24 cellular contexts compared by ENCODE assay signal in the genomic region with DNA sequence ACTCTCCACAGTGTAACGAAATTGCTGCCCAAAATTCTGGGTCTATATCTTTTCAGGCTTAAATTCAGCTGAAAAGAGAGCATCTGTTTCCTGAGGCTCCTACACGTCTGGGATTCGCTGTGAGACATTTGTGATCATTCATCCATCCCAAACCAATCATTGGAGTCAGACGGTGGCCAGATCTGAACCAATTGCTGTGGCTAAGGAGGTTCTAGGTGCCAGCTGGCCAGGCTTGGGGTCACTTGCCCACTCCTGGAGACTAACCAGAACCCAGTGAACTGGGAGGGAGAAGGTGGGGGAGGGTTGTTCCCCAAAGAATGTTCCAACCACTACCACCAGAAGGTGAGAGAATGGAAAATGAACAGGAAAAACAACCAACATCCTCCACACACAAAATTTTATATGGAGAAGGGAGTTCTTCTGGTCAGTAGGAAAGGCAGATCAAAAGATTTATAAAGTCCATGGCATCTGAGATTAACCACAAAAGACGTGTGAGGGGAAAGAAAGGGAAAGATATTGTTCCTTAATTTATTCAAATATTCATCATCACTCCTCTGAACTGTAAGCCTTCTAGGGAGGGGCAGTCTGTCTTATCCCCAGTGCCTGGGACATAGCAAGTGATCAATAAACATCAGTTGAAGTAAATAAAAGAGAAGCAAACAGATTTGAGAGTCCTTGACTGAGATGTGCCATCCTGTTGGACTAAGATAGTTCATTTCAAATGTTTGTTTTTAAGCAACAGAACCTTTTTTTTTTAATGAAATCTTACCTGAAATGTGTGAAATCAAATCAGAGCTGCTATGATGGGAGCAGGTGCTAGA. TPM values are rescaled to one million over a fixed set of nuclear protein-coding genes. Genes with fewer than 3 reads are reported as not detected.
DNase-seq lines count a peak whose midpoint lies in the region; ATAC-seq, FAIRE-seq and TF ChIP-seq lines count a peak whose summit lies in the region.
"Had no signal": no experiment of that assay in that cellular context is flagged by ENCODE, and none has a peak within 500 bp of the region (broad histone marks: within the 10 kb centered on the region; RNA-seq: fewer than 3 reads in every experiment).

No MANE protein-coding gene starts in this region.

- no peaks in the 10 kb centered on the region for H3K36me3 ChIP-seq in GM23248 (ENCODE audit: low read depth)
- H3K36me3 ChIP-seq in HepG2 (replicated peaks in 1 of 2; ENCODE audit: control insufficient read depth in 1 of 2, insufficient read depth in 2 of 2, low read length in 2 of 2) = no peaks in the 10 kb centered on the region; a peak in 1 of 5 replicates
- H3K36me3 ChIP-seq: adrenal gland, HAP-1, right atrium auricular region, suprapubic skin had no signal

- no peak for FAIRE-seq in HepG2 (lab: Jason Lieb, UNC)
- FAIRE-seq: bronchial epithelial cell had no signal

- H3K4me2 ChIP-seq in GM23248 (ENCODE audit: unreplicated experiment) = peak overlapping the region; percentile 56
- H3K4me2 ChIP-seq in HepG2 (ENCODE audit: low read depth, low read length) = peak overlapping the region; percentile 84

- no peaks in the 10 kb centered on the region for H3K9me3 Mint-ChIP-seq in stimulated activated effector memory CD8-positive, alpha-beta T cell treated with anti-CD3 and anti-CD28 coated beads, Interleukin-12 subunit alpha, Interleukin-12 subunit beta, amount 100 ng/mL, for 72 hours
- H3K9me3 Mint-ChIP-seq: activated T-cell treated with anti-CD3 and anti-CD28 coated beads, Interleukin-2, amount 50 U/mL, for 24 hours; naive B cell; T-helper 1 cell treated with Interleukin-12 subunit alpha and Interleukin-12 subunit beta and Interleukin-4 antibody, amounts not matched to agents 30 μg/mL and 1 μg/mL, for 36 hours had no signal

- peaks cover 4% of the 10 kb centered on the region; the same call in 1 of the 2 replicates for H3K4me1 ChIP-seq in GM23248 (ENCODE audit: insufficient read depth)
- H3K4me1 ChIP-seq in HepG2 (ENCODE audit: insufficient read depth, low read length) = peaks cover 66% of the 10 kb centered on the region

- H3K9me3 ChIP-seq in GM23248 (ENCODE audit: low read depth) (no peaks in the 10 kb centered on the region), HepG2 (ENCODE audit: low read length) (no peaks in the 10 kb centered on the region)
- H3K9me3 ChIP-seq: adrenal gland, HAP-1, right atrium auricular region, suprapubic skin had no signal

- no peaks in the 10 kb centered on the region for H3K36me3 Mint-ChIP-seq in stimulated activated effector memory CD8-positive, alpha-beta T cell treated with anti-CD3 and anti-CD28 coated beads, Interleukin-12 subunit alpha, Interleukin-12 subunit beta, amount 100 ng/mL, for 72 hours
- H3K36me3 Mint-ChIP-seq: naive B cell had no signal

- H3K9ac ChIP-seq in GM23248 (no peak overlapping the region), HepG2 (ENCODE audit: insufficient read depth, low read depth, low read length) (peak overlapping the region; percentile 52; the same call in 1 of the 2 replicates)

- no peaks in the 10 kb centered on the region for H3K9me2 ChIP-seq in GM23248 (ENCODE audit: insufficient read depth)

- H3K27me3 ChIP-seq in GM23248 (replicated peaks; ENCODE audit: insufficient read depth) (no peaks in the 10 kb centered on the region), HepG2 (ENCODE audit: control insufficient read depth in 1 of 2, insufficient read depth in 2 of 2, low read length in 2 of 2) (no peaks in the 10 kb centered on the region; a peak in 1 of 5 replicates)
- H3K27me3 ChIP-seq: right atrium auricular region, suprapubic skin had no signal

- DNase-seq in GM23248 = no peak
- peak; percentile 39 for DNase-seq in NCI-H69 (lab: John Stamatoyannopoulos, UW)
- no peak for DNase-seq in HepG2 (ENCODE audit: low spot score)
- no peak for DNase-seq in stimulated activated effector memory CD8-positive, alpha-beta T cell treated with anti-CD3 and anti-CD28 coated beads, Interleukin-12 subunit alpha, Interleukin-12 subunit beta, amount 100 ng/mL, for 72 hours (ENCODE audit: low spot score in 2 of 2)
- DNase-seq in NCI-H2196 (lab: John Stamatoyannopoulos, UW; ENCODE audit: unreplicated experiment) = no peak
- DNase-seq in DMS114 treated with DMSO at 0.1 percent for 48 hours (lab: John Stamatoyannopoulos, UW; ENCODE audit: unreplicated experiment) = no peak
- DNase-seq: activated CD4-positive, alpha-beta T cell treated with anti-CD3 and anti-CD28 coated beads for 36 hours; activated CD8-positive, alpha-beta memory T cell treated with anti-CD3 and anti-CD28 coated beads for 24 hours; activated naive CD4-positive, alpha-beta T cell; activated T-cell treated with anti-CD3 and anti-CD28 coated beads, Interleukin-2, amount 50 U/mL, for 24 hours; adrenal gland; naive B cell; NCI-H187; NCI-H226; SIG-M5 had no signal

- H3K79me2 ChIP-seq in GM23248 (ENCODE audit: insufficient read depth) (peaks cover 1% of the 10 kb centered on the region), HepG2 (ENCODE audit: insufficient read depth, low read length) (peaks cover 23% of the 10 kb centered on the region)

- no peak for TF ChIP-seq EP300 in HepG2 (IDR thresholded peaks at IDR 0.05; ENCODE audit: low read depth in 2 of 2, low read length in 2 of 2)
- no peak for TF ChIP-seq EP300 in HepG2 (CRISPR knock-in tag; IDR thresholded peaks at IDR 0.05; ENCODE audit: borderline replicate concordance)

- POLR2A ChIA-PET in HepG2 (lab: Yijun Ruan, JAX) = interaction anchor here (0.7 to 11.6 kb wide), 8 partner anchors 11 to 82 kb away, joined by 3 to 342 read pairs (median 6); partner anchors contain the start of genes INO80B, MRPL53 and WBP1

- 14 to 15% methylated on average over 5 of the region's 5 CpGs for WGBS in GM23248 (ENCODE audit: low coverage in 1 of 2, low lambda C conversion rate in 2 of 2, missing lambda C conversion rate in 2 of 2), 2 experiments
- 1% methylated on average over 5 of the region's 5 CpGs for WGBS in HepG2 (ENCODE audit: low lambda C conversion rate)

- peaks cover 18% of the 10 kb centered on the region for H3K4me1 Mint-ChIP-seq in stimulated activated effector memory CD8-positive, alpha-beta T cell treated with anti-CD3 and anti-CD28 coated beads, Interleukin-12 subunit alpha, Interleukin-12 subunit beta, amount 100 ng/mL, for 72 hours

- no peak for TF ChIP-seq CTCF in HepG2 (CRISPR knock-in tag; IDR thresholded peaks at IDR 0.05)

- no peak overlapping the region for H3K4me3 Mint-ChIP-seq in stimulated activated effector memory CD8-positive, alpha-beta T cell treated with anti-CD3 and anti-CD28 coated beads, Interleukin-12 subunit alpha, Interleukin-12 subunit beta, amount 100 ng/mL, for 72 hours
- H3K4me3 Mint-ChIP-seq: activated CD4-positive, alpha-beta T cell treated with anti-CD3 and anti-CD28 coated beads for 36 hours; activated T-cell treated with anti-CD3 and anti-CD28 coated beads, Interleukin-2, amount 50 U/mL, for 24 hours; B cell; T-helper 1 cell treated with Interleukin-12 subunit alpha and Interleukin-12 subunit beta and Interleukin-4 antibody, amounts not matched to agents 30 μg/mL and 1 μg/mL, for 36 hours had no signal

- no peak for TF ChIP-seq RAD21 in HepG2 (CRISPR knock-in tag; IDR thresholded peaks at IDR 0.05)

- H3K27ac ChIP-seq in GM23248 (no peak overlapping the region), HepG2 (ENCODE audit: extremely low read length, insufficient read depth, low read length) (peak overlapping the region; percentile 63)
- H3K27ac ChIP-seq: adrenal gland, coronary artery, right atrium auricular region, suprapubic skin had no signal

- ATAC-seq in HepG2 (no peak), GM19397 (IDR thresholded peaks at IDR 0.05; ENCODE audit: unreplicated experiment) (no peak)
- ATAC-seq in stimulated activated effector memory CD8-positive, alpha-beta T cell treated with anti-CD3 and anti-CD28 coated beads, Interleukin-12 subunit alpha, Interleukin-12 subunit beta, amount 100 ng/mL, for 72 hours = no peak
- ATAC-seq: activated CD4-positive, alpha-beta T cell treated with anti-CD3 and anti-CD28 coated beads for 36 hours; Panc1 had no signal

- intact Hi-C loops in HepG2 (cut with micrococcal nuclease; ENCODE audit: unreplicated experiment) = no loop called here

- no peak for TF ChIP-seq POLR2A in HepG2 (IDR thresholded peaks at IDR 0.05; ENCODE audit: insufficient read depth in 1 of 2, low read depth in 2 of 2, low read length in 2 of 2)

- no TSS peak for BruUV-seq in HepG2 (replicated peaks; lab: Mats Ljungman, UMichigan)

- H2AFZ ChIP-seq in GM23248 = peak overlapping the region; percentile 16; the same call in 1 of the 2 replicates
- no peak overlapping the region for H2AFZ ChIP-seq in HepG2 (ENCODE audit: low read length)

- H3F3A ChIP-seq in GM23248 (ENCODE audit: insufficient read depth) = 0 out of 2 replicates have a peak, but pooled peaks cover 4% of the 10 kb centered on the region

- peak overlapping the region; percentile 18 for H3K27ac Mint-ChIP-seq in stimulated activated effector memory CD8-positive, alpha-beta T cell treated with anti-CD3 and anti-CD28 coated beads, Interleukin-12 subunit alpha, Interleukin-12 subunit beta, amount 100 ng/mL, for 72 hours
- H3K27ac Mint-ChIP-seq: activated CD4-positive, alpha-beta T cell treated with anti-CD3 and anti-CD28 coated beads for 36 hours; activated T-cell treated with anti-CD3 and anti-CD28 coated beads, Interleukin-2, amount 50 U/mL, for 24 hours; B cell; T-helper 1 cell treated with Interleukin-12 subunit alpha and Interleukin-12 subunit beta and Interleukin-4 antibody, amounts not matched to agents 30 μg/mL and 1 μg/mL, for 36 hours had no signal

- no peak overlapping the region for H3K4me3 ChIP-seq in GM23248
- peak overlapping the region in 2 of 3 experiments; percentile 26 to 59; a peak in 3 of 6 replicates for H3K4me3 ChIP-seq in HepG2 (replicated peaks in 1 of 3; ENCODE audit: insufficient read depth in 1 of 3, low read depth in 2 of 3, low read length in 3 of 3)
- H3K4me3 ChIP-seq: adrenal gland, coronary artery, HAP-1, right atrium auricular region, suprapubic skin had no signal

- in situ Hi-C loops in GM23248 (cut with MboI) (no loop called here), HepG2 (cut with HindIII; ENCODE audit: extremely low pct_ligation_motif_present, low pct_unique_long_range_greater_than_20kb) (no loop called here)

- H4K20me1 ChIP-seq in GM23248 (ENCODE audit: insufficient read depth) = no peaks in the 10 kb centered on the region
- H4K20me1 ChIP-seq in HepG2 (ENCODE audit: insufficient read depth, low read length) = peaks cover 6% of the 10 kb centered on the region; the same call in 1 of the 2 replicates

- CTCF ChIA-PET in HepG2 (lab: Yijun Ruan, JAX; ENCODE audit: low intra/inter-chr PET ratio, low total read pairs) = no interaction called here

RNA-seq across cellular contexts. Expression of gene RTKN, which starts 3.0 kb away (rescaled TPM):
- total RNA-seq in GM23248 (2014; rRNA removed; shearing (Covaris generic)) = 13.5 and 17.5 TPM in 2 replicates
- polyA plus RNA-seq in GM23248 (2016; fragmentation: Nextera tagmentation; extraction: Ambion mirVana) (13.0 and 14.5 TPM in 2 replicates), HepG2 (2011; rRNA removed) (166 and 187 TPM in 2 replicates)
- 107 and 159 TPM in 2 replicates for total RNA-seq in HepG2 (2016; rRNA removed; fragmentation: Illumina TruSeq; extraction: Trizol)
- 32.3 and 32.8 TPM in 2 replicates for total RNA-seq in HepG2 (2016; cell fraction: cytosol; rRNA removed; fragmentation: Illumina TruSeq; extraction: Trizol; ENCODE audit: low read depth)
- total RNA-seq in HepG2 (2016; cell fraction: insoluble cytoplasmic fraction; rRNA removed; fragmentation: Illumina TruSeq; extraction: Trizol) = 92.8 and 167 TPM in 2 replicates
- total RNA-seq in HepG2 (2016; cell fraction: membrane; rRNA removed; fragmentation: Illumina TruSeq; extraction: Trizol) = 71.3 and 83.2 TPM in 2 replicates
- 134 and 147 TPM in 2 replicates for total RNA-seq in HepG2 (2016; cell fraction: nucleus; rRNA removed; fragmentation: Illumina TruSeq; extraction: Trizol)
- 105 and 146 TPM in 2 replicates for polyA plus RNA-seq in HepG2 (2011; cell fraction: cytosol; rRNA removed)
- 693 and 745 TPM in 2 replicates for polyA plus RNA-seq in HepG2 (2011; cell fraction: nucleus; rRNA removed)
- polyA plus RNA-seq in HepG2 (2012) = 111 and 123 TPM in 2 replicates
- 19.8 and 20.3 TPM in 2 replicates for polyA plus RNA-seq in HepG2 (2016; cell fraction: cytosol; fragmentation: Illumina TruSeq; extraction: Trizol; ENCODE audit: low read depth)
- polyA plus RNA-seq in HepG2 (2016; cell fraction: insoluble cytoplasmic fraction; fragmentation: Illumina TruSeq; extraction: Trizol; ENCODE audit: low read depth) = 106 and 117 TPM in 2 replicates
- 48.0 and 54.9 TPM in 2 replicates for polyA plus RNA-seq in HepG2 (2016; cell fraction: membrane; fragmentation: Illumina TruSeq; extraction: Trizol; ENCODE audit: low read depth)
- 311 and 321 TPM in 2 replicates for polyA plus RNA-seq in HepG2 (2016; cell fraction: nucleus; fragmentation: Illumina TruSeq; extraction: Trizol; ENCODE audit: insufficient read depth, low read depth)
- 14.0 and 202 TPM in 2 replicates for polyA minus RNA-seq in HepG2 (2011; rRNA and poly(A)+ RNA removed; ENCODE audit: low replicate concordance)
- 51.2 and 66.4 TPM in 2 replicates for polyA minus RNA-seq in HepG2 (2011; cell fraction: cytosol; rRNA and poly(A)+ RNA removed)
- polyA minus RNA-seq in HepG2 (2011; cell fraction: nucleus; rRNA and poly(A)+ RNA removed) = 211 and 223 TPM in 2 replicates

RNA-seq across cellular contexts. Expression of gene INO80B, which starts 10.2 kb away (rescaled TPM):
- 10.9 and 32.5 TPM in 2 replicates for total RNA-seq in GM23248 (2014; rRNA removed; shearing (Covaris generic))
- polyA plus RNA-seq in GM23248 (2016; fragmentation: Nextera tagmentation; extraction: Ambion mirVana) (3.8 and 4.9 TPM in 2 replicates), HepG2 (2011; rRNA removed) (6.2 and 7.9 TPM in 2 replicates)
- 10.0 and 14.5 TPM in 2 replicates for total RNA-seq in HepG2 (2016; rRNA removed; fragmentation: Illumina TruSeq; extraction: Trizol)
- 5.0 and 7.0 TPM in 2 replicates for total RNA-seq in HepG2 (2016; cell fraction: cytosol; rRNA removed; fragmentation: Illumina TruSeq; extraction: Trizol; ENCODE audit: low read depth)
- total RNA-seq in HepG2 (2016; cell fraction: insoluble cytoplasmic fraction; rRNA removed; fragmentation: Illumina TruSeq; extraction: Trizol) = 8.7 and 16.5 TPM in 2 replicates
- 9.3 and 10.1 TPM in 2 replicates for total RNA-seq in HepG2 (2016; cell fraction: membrane; rRNA removed; fragmentation: Illumina TruSeq; extraction: Trizol)
- 12.6 and 17.1 TPM in 2 replicates for total RNA-seq in HepG2 (2016; cell fraction: nucleus; rRNA removed; fragmentation: Illumina TruSeq; extraction: Trizol)
- polyA plus RNA-seq in HepG2 (2011; cell fraction: cytosol; rRNA removed) = 4.5 and 4.9 TPM in 2 replicates
- polyA plus RNA-seq in HepG2 (2011; cell fraction: nucleus; rRNA removed) = 63.6 and 70.4 TPM in 2 replicates
- polyA plus RNA-seq in HepG2 (2012) = 13.1 and 14.4 TPM in 2 replicates
- polyA plus RNA-seq in HepG2 (2016; cell fraction: cytosol; fragmentation: Illumina TruSeq; extraction: Trizol; ENCODE audit: low read depth) = 4.5 and 5.4 TPM in 2 replicates
- 15.4 and 15.7 TPM in 2 replicates for polyA plus RNA-seq in HepG2 (2016; cell fraction: insoluble cytoplasmic fraction; fragmentation: Illumina TruSeq; extraction: Trizol; ENCODE audit: low read depth)
- 10.1 and 13.1 TPM in 2 replicates for polyA plus RNA-seq in HepG2 (2016; cell fraction: membrane; fragmentation: Illumina TruSeq; extraction: Trizol; ENCODE audit: low read depth)
- polyA plus RNA-seq in HepG2 (2016; cell fraction: nucleus; fragmentation: Illumina TruSeq; extraction: Trizol; ENCODE audit: insufficient read depth, low read depth) = 30.3 and 40.1 TPM in 2 replicates
- 2.5 and 7.3 TPM in 2 replicates for polyA minus RNA-seq in HepG2 (2011; rRNA and poly(A)+ RNA removed; ENCODE audit: low replicate concordance)
- polyA minus RNA-seq in HepG2 (2011; cell fraction: cytosol; rRNA and poly(A)+ RNA removed) = 1.3 TPM in 1 of 2 replicates, not detected in the other
- polyA minus RNA-seq in HepG2 (2011; cell fraction: nucleus; rRNA and poly(A)+ RNA removed) = 14.5 and 22.5 TPM in 2 replicates

RNA-seq across cellular contexts. Expression of gene WBP1, which starts 13.5 kb away (rescaled TPM):
- 37.9 and 58.7 TPM in 2 replicates for total RNA-seq in GM23248 (2014; rRNA removed; shearing (Covaris generic))
- polyA plus RNA-seq in GM23248 (2016; fragmentation: Nextera tagmentation; extraction: Ambion mirVana) (42.4 and 47.1 TPM in 2 replicates), HepG2 (2011; rRNA removed) (85.7 and 107 TPM in 2 replicates)
- 26.5 and 38.8 TPM in 2 replicates for total RNA-seq in HepG2 (2016; rRNA removed; fragmentation: Illumina TruSeq; extraction: Trizol)
- 50.0 and 58.3 TPM in 2 replicates for total RNA-seq in HepG2 (2016; cell fraction: cytosol; rRNA removed; fragmentation: Illumina TruSeq; extraction: Trizol; ENCODE audit: low read depth)
- total RNA-seq in HepG2 (2016; cell fraction: insoluble cytoplasmic fraction; rRNA removed; fragmentation: Illumina TruSeq; extraction: Trizol) = 27.8 and 36.5 TPM in 2 replicates
- 61.3 and 76.9 TPM in 2 replicates for total RNA-seq in HepG2 (2016; cell fraction: membrane; rRNA removed; fragmentation: Illumina TruSeq; extraction: Trizol)
- total RNA-seq in HepG2 (2016; cell fraction: nucleus; rRNA removed; fragmentation: Illumina TruSeq; extraction: Trizol) = 25.9 and 29.1 TPM in 2 replicates
- 77.8 and 109 TPM in 2 replicates for polyA plus RNA-seq in HepG2 (2011; cell fraction: cytosol; rRNA removed)
- 406 and 434 TPM in 2 replicates for polyA plus RNA-seq in HepG2 (2011; cell fraction: nucleus; rRNA removed)
- 45.0 and 50.3 TPM in 2 replicates for polyA plus RNA-seq in HepG2 (2012)
- polyA plus RNA-seq in HepG2 (2016; cell fraction: cytosol; fragmentation: Illumina TruSeq; extraction: Trizol; ENCODE audit: low read depth) = 82.9 and 90.6 TPM in 2 replicates
- 41.4 and 46.0 TPM in 2 replicates for polyA plus RNA-seq in HepG2 (2016; cell fraction: insoluble cytoplasmic fraction; fragmentation: Illumina TruSeq; extraction: Trizol; ENCODE audit: low read depth)
- polyA plus RNA-seq in HepG2 (2016; cell fraction: membrane; fragmentation: Illumina TruSeq; extraction: Trizol; ENCODE audit: low read depth) = 87.2 and 99.7 TPM in 2 replicates
- 71.0 and 71.7 TPM in 2 replicates for polyA plus RNA-seq in HepG2 (2016; cell fraction: nucleus; fragmentation: Illumina TruSeq; extraction: Trizol; ENCODE audit: insufficient read depth, low read depth)
- 54.1 and 96.5 TPM in 2 replicates for polyA minus RNA-seq in HepG2 (2011; rRNA and poly(A)+ RNA removed; ENCODE audit: low replicate concordance)
- 9.6 and 9.8 TPM in 2 replicates for polyA minus RNA-seq in HepG2 (2011; cell fraction: cytosol; rRNA and poly(A)+ RNA removed)
- 29.4 and 41.2 TPM in 2 replicates for polyA minus RNA-seq in HepG2 (2011; cell fraction: nucleus; rRNA and poly(A)+ RNA removed)

RNA-seq across cellular contexts. Expression of gene MOGS, which starts 20.5 kb away (rescaled TPM):
- total RNA-seq in GM23248 (2014; rRNA removed; shearing (Covaris generic)) = 55.7 and 58.6 TPM in 2 replicates
- polyA plus RNA-seq in GM23248 (2016; fragmentation: Nextera tagmentation; extraction: Ambion mirVana) (14.5 and 16.8 TPM in 2 replicates), HepG2 (2011; rRNA removed) (117 and 124 TPM in 2 replicates)
- 30.1 and 95.2 TPM in 2 replicates for total RNA-seq in HepG2 (2016; rRNA removed; fragmentation: Illumina TruSeq; extraction: Trizol)
- total RNA-seq in HepG2 (2016; cell fraction: cytosol; rRNA removed; fragmentation: Illumina TruSeq; extraction: Trizol; ENCODE audit: low read depth) = 8.8 and 11.5 TPM in 2 replicates
- 26.3 and 96.7 TPM in 2 replicates for total RNA-seq in HepG2 (2016; cell fraction: insoluble cytoplasmic fraction; rRNA removed; fragmentation: Illumina TruSeq; extraction: Trizol)
- total RNA-seq in HepG2 (2016; cell fraction: membrane; rRNA removed; fragmentation: Illumina TruSeq; extraction: Trizol) = 21.6 and 24.7 TPM in 2 replicates
- 74.9 and 89.3 TPM in 2 replicates for total RNA-seq in HepG2 (2016; cell fraction: nucleus; rRNA removed; fragmentation: Illumina TruSeq; extraction: Trizol)
- 82.7 and 107 TPM in 2 replicates for polyA plus RNA-seq in HepG2 (2011; cell fraction: cytosol; rRNA removed)
- polyA plus RNA-seq in HepG2 (2011; cell fraction: nucleus; rRNA removed) = 164 and 187 TPM in 2 replicates
- 66.6 and 78.0 TPM in 2 replicates for polyA plus RNA-seq in HepG2 (2012)
- polyA plus RNA-seq in HepG2 (2016; cell fraction: cytosol; fragmentation: Illumina TruSeq; extraction: Trizol; ENCODE audit: low read depth) = 7.9 TPM in 2 replicates
- 21.4 and 26.1 TPM in 2 replicates for polyA plus RNA-seq in HepG2 (2016; cell fraction: insoluble cytoplasmic fraction; fragmentation: Illumina TruSeq; extraction: Trizol; ENCODE audit: low read depth)
- polyA plus RNA-seq in HepG2 (2016; cell fraction: membrane; fragmentation: Illumina TruSeq; extraction: Trizol; ENCODE audit: low read depth) = 12.9 and 13.0 TPM in 2 replicates
- polyA plus RNA-seq in HepG2 (2016; cell fraction: nucleus; fragmentation: Illumina TruSeq; extraction: Trizol; ENCODE audit: insufficient read depth, low read depth) = 132 and 137 TPM in 2 replicates
- polyA minus RNA-seq in HepG2 (2011; rRNA and poly(A)+ RNA removed; ENCODE audit: low replicate concordance) = 89.6 and 182 TPM in 2 replicates
- 63.1 and 75.1 TPM in 2 replicates for polyA minus RNA-seq in HepG2 (2011; cell fraction: cytosol; rRNA and poly(A)+ RNA removed)
- polyA minus RNA-seq in HepG2 (2011; cell fraction: nucleus; rRNA and poly(A)+ RNA removed) = 28.6 and 30.3 TPM in 2 replicates

RNA-seq across cellular contexts. Expression of gene WDR54, which starts 23.2 kb away (rescaled TPM):
- 33.4 and 45.0 TPM in 2 replicates for total RNA-seq in GM23248 (2014; rRNA removed; shearing (Covaris generic))
- 50.8 and 53.3 TPM in 2 replicates for polyA plus RNA-seq in GM23248 (2016; fragmentation: Nextera tagmentation; extraction: Ambion mirVana)
- total RNA-seq in HepG2 (2016; rRNA removed; fragmentation: Illumina TruSeq; extraction: Trizol) = 1.3 and 2.0 TPM in 2 replicates
- 1.5 TPM in 2 replicates for total RNA-seq in HepG2 (2016; cell fraction: cytosol; rRNA removed; fragmentation: Illumina TruSeq; extraction: Trizol; ENCODE audit: low read depth)
- total RNA-seq in HepG2 (2016; cell fraction: insoluble cytoplasmic fraction; rRNA removed; fragmentation: Illumina TruSeq; extraction: Trizol) = 1.4 and 1.6 TPM in 2 replicates
- total RNA-seq in HepG2 (2016; cell fraction: membrane; rRNA removed; fragmentation: Illumina TruSeq; extraction: Trizol) = 1.1 and 1.4 TPM in 2 replicates
- 0.66 and 2.7 TPM in 2 replicates for total RNA-seq in HepG2 (2016; cell fraction: nucleus; rRNA removed; fragmentation: Illumina TruSeq; extraction: Trizol)
- 12.4 and 17.3 TPM in 2 replicates for polyA plus RNA-seq in HepG2 (2011; rRNA removed)
- 12.3 and 28.2 TPM in 2 replicates for polyA plus RNA-seq in HepG2 (2011; cell fraction: cytosol; rRNA removed)
- polyA plus RNA-seq in HepG2 (2011; cell fraction: nucleus; rRNA removed) = 15.9 and 19.2 TPM in 2 replicates
- polyA plus RNA-seq in HepG2 (2012) = 12.9 and 25.5 TPM in 2 replicates
- polyA plus RNA-seq in HepG2 (2016; cell fraction: cytosol; fragmentation: Illumina TruSeq; extraction: Trizol; ENCODE audit: low read depth) = 1.2 and 1.3 TPM in 2 replicates
- 1.2 TPM in 2 replicates for polyA plus RNA-seq in HepG2 (2016; cell fraction: insoluble cytoplasmic fraction; fragmentation: Illumina TruSeq; extraction: Trizol; ENCODE audit: low read depth)
- polyA plus RNA-seq in HepG2 (2016; cell fraction: membrane; fragmentation: Illumina TruSeq; extraction: Trizol; ENCODE audit: low read depth) = 0.55 and 1.1 TPM in 2 replicates
- 1.7 and 1.8 TPM in 2 replicates for polyA plus RNA-seq in HepG2 (2016; cell fraction: nucleus; fragmentation: Illumina TruSeq; extraction: Trizol; ENCODE audit: insufficient read depth, low read depth)
- 40.5 and 150 TPM in 2 replicates for polyA minus RNA-seq in HepG2 (2011; rRNA and poly(A)+ RNA removed; ENCODE audit: low replicate concordance)
- 4.6 and 10.5 TPM in 2 replicates for polyA minus RNA-seq in HepG2 (2011; cell fraction: cytosol; rRNA and poly(A)+ RNA removed)
- polyA minus RNA-seq in HepG2 (2011; cell fraction: nucleus; rRNA and poly(A)+ RNA removed) = 2.7 and 4.5 TPM in 2 replicates
